Comparison of ENCODE assay signal across 21 cellular contexts in genomic region chr13:106491928-106492327, GRCh38. TPM values are rescaled to one million over a fixed set of nuclear protein-coding genes. Genes with fewer than 3 reads are reported as not detected.
DNase-seq lines count a peak whose midpoint lies in the region; ATAC-seq, FAIRE-seq and TF ChIP-seq lines count a peak whose summit lies in the region.
"Had no signal": no experiment of that assay in that cellular context is flagged by ENCODE, and none has a peak within 500 bp of the region (broad histone marks: within the 10 kb centered on the region; RNA-seq: fewer than 3 reads in every experiment).

No MANE protein-coding gene starts in this region.

- FAIRE-seq in kidney (lab: Jason Lieb, UNC): no peak

- H3K36me3 Mint-ChIP-seq in effector memory CD8-positive, alpha-beta T cell (ENCODE audit: insufficient read depth): no peaks in the 10 kb centered on the region
- H3K36me3 Mint-ChIP-seq: T-cell had no signal

- no peak overlapping the region for H3K27ac ChIP-seq in HEK293 (ENCODE audit: extremely low read depth, low read depth, low read length)
- H3K27ac ChIP-seq in kidney (ENCODE audit: low read depth in 2 of 2, low read length in 2 of 2): no peak overlapping the region
- H3K27ac ChIP-seq: HL-60 had no signal

- H3K4me1 ChIP-seq in HEK293 (ENCODE audit: control insufficient read depth, insufficient read depth, low read length) (peaks cover 9% of the 10 kb centered on the region), kidney (ENCODE audit: control insufficient read depth in 1 of 2, insufficient read depth in 1 of 2, low read depth in 1 of 2, low read length in 2 of 2) (no peaks in the 10 kb centered on the region)

- H3K27ac Mint-ChIP-seq in effector memory CD8-positive, alpha-beta T cell: no peak overlapping the region
- H3K27ac Mint-ChIP-seq: activated CD8-positive, alpha-beta T cell treated with anti-CD3 and anti-CD28 coated beads for 36 hours; activated T-cell treated with anti-CD3 and anti-CD28 coated beads, Interleukin-2, amount 50 U/mL, for 72 hours; naive thymus-derived CD8-positive, alpha-beta T cell had no signal

- peaks cover 10 to 62% of the 10 kb centered on the region in 2 experiments; a peak in 2 of 3 replicates for H3K36me3 ChIP-seq in HEK293 (ENCODE audit: control insufficient read depth in 2 of 2, insufficient read depth in 1 of 2, low read length in 2 of 2)
- H3K36me3 ChIP-seq in kidney (ENCODE audit: control insufficient read depth in 1 of 2, insufficient read depth in 2 of 2, low read length in 2 of 2): no peaks in the 10 kb centered on the region

- no peak overlapping the region for H3K9ac ChIP-seq in kidney (ENCODE audit: low read length in 2 of 2)

- peaks cover 10 to 15% of the 10 kb centered on the region in 2 donors for H3K4me1 Mint-ChIP-seq in effector memory CD8-positive, alpha-beta T cell (ENCODE audit: low read depth in 2 of 2)

- CTCF ChIA-PET in HEK293 (lab: Yijun Ruan, JAX): no interaction called here

- no peak for ATAC-seq in effector memory CD8-positive, alpha-beta T cell (replicated peaks)
- ATAC-seq in HG03571 (IDR thresholded peaks at IDR 0.05; ENCODE audit: unreplicated experiment) (no peak), GM18511 (IDR thresholded peaks at IDR 0.05; ENCODE audit: unreplicated experiment) (no peak)
- ATAC-seq: activated CD8-positive, alpha-beta T cell treated with anti-CD3 and anti-CD28 coated beads for 36 hours; activated T-cell treated with anti-CD3 and anti-CD28 coated beads, Interleukin-2, amount 50 U/mL, for 72 hours; right cardiac atrium had no signal

- TF ChIP-seq CTCF in HEK293 (tag by site-specific recombination; IDR thresholded peaks at IDR 0.05) (no peak), kidney (IDR thresholded peaks at IDR 0.05; ENCODE audit: borderline replicate concordance, extremely low read depth, insufficient read depth) (no peak)

- H3K27me3 Mint-ChIP-seq in effector memory CD8-positive, alpha-beta T cell: peaks cover 59 to 80% of the 10 kb centered on the region in 2 donors

- H3K9me3 ChIP-seq in HEK293 (ENCODE audit: control insufficient read depth, insufficient read depth, low read depth, low read length): no peaks in the 10 kb centered on the region
- H3K9me3 ChIP-seq in kidney (ENCODE audit: control insufficient read depth in 1 of 2, low read length in 2 of 2): no peaks in the 10 kb centered on the region

- DNase-seq in effector memory CD8-positive, alpha-beta T cell: no peak
- DNase-seq in middle frontal gyrus (ENCODE audit: extremely low spot score, low spot score): peak; percentile 62
- peak; percentile 95 for DNase-seq in superior temporal gyrus (ENCODE audit: extremely low spot score)
- no peak for DNase-seq in kidney
- no peak for DNase-seq in stimulated activated CD4-positive, alpha-beta T cell treated with anti-CD3 and anti-CD28 coated beads, Interleukin-1b, Interleukin-23, amount 100 ng/mL, for 48 hours
- DNase-seq: activated CD8-positive, alpha-beta T cell treated with anti-CD3 and anti-CD28 coated beads for 36 hours; activated T-cell treated with anti-CD3 and anti-CD28 coated beads, Interleukin-2, amount 50 U/mL, for 72 hours; effector CD8-positive, alpha-beta T cell; MV-4-11; naive thymus-derived CD8-positive, alpha-beta T cell; NCI-H1930; NCI-H446; stimulated activated CD4-positive, alpha-beta T cell treated with anti-CD3 and anti-CD28 coated beads, Interleukin-2, amount 100 ng/mL, for 24 hours; T-cell had no signal

- intact Hi-C loops in kidney (cut with DNase I): no loop called here

- peak overlapping the region; percentile 15 to 56 for H3K4me3 Mint-ChIP-seq in effector memory CD8-positive, alpha-beta T cell
- H3K4me3 Mint-ChIP-seq: activated CD8-positive, alpha-beta T cell treated with anti-CD3 and anti-CD28 coated beads for 36 hours had no signal

- POLR2A ChIA-PET in HEK293 (lab: Yijun Ruan, JAX): no interaction called here

- H3K4me3 ChIP-seq in HEK293 (ENCODE audit: low read depth, low read length) (no peak overlapping the region), kidney (ENCODE audit: low read length in 2 of 2) (no peak overlapping the region)
- H3K4me3 ChIP-seq: lung had no signal

- no peaks in the 10 kb centered on the region for H3K9me3 Mint-ChIP-seq in effector memory CD8-positive, alpha-beta T cell
- H3K9me3 Mint-ChIP-seq: activated CD8-positive, alpha-beta T cell treated with anti-CD3 and anti-CD28 coated beads for 36 hours; activated T-cell treated with anti-CD3 and anti-CD28 coated beads, Interleukin-2, amount 50 U/mL, for 72 hours; central memory CD8-positive, alpha-beta T cell; T-cell had no signal

TF ChIP-seq in HEK293, 187 proteins besides CTCF, POLR2A, EP300 and RAD21:
- no peak for TF ChIP-seq ZNF544 (tag by site-specific recombination; IDR thresholded peaks at IDR 0.05)
- TF ChIP-seq PRDM1 (tag by site-specific recombination; IDR thresholded peaks at IDR 0.05): peak; percentile 12; the same call in 1 of the 2 replicates
- TF ChIP-seq ZNF473 (tag by site-specific recombination; IDR thresholded peaks at IDR 0.05): no peak
- TF ChIP-seq ZBTB1 (tag by site-specific recombination; IDR thresholded peaks at IDR 0.05): no peak

RNA-seq across cellular contexts. Expression of gene EFNB2, which starts 43.5 kb away (rescaled TPM):
- total RNA-seq in kidney: 32.8 TPM
- polyA plus RNA-seq in kidney (ENCODE audit: insufficient read depth, low read depth, low replicate concordance): 12.7 TPM

Comparison
In these comparisons a context has a peak if more than half of its experiments do, and no peak if none do; other contexts are left out.
1. DNase-seq: peak in middle frontal gyrus (single experiment) and superior temporal gyrus (single experiment); none in effector memory CD8-positive, alpha-beta T cell (0 of 3), kidney (single experiment) and stimulated activated CD4-positive, alpha-beta T cell treated with anti-CD3 and anti-CD28 coated beads, Interleukin-1b, Interleukin-23, amount 100 ng/mL, for 48 hours (single experiment).